ENCODE assay signal across 1 cellular context in the genomic region with DNA sequence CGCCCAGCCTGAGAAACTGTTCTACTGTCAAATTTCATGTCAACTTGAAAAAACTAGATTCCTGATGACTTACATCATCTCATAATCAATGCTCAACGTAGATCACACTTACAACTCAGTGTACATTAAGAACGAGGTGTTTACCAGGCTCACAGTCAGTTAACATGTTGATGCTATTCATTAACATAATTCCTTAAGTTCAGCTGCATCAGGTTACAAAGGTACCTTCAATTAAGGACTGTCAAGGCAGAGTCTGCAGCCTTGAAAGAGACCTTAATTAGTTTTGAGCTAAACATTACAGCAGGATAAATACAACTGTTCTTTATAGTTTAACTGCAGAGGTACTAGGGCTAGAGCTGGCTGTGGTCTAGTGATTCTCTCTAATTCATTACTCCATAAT.
TF ChIP-seq lines count a peak whose summit lies in the region.

No MANE protein-coding gene starts in this region.

TF ChIP-seq in GM12878, 131 proteins besides CTCF, POLR2A, EP300 and RAD21:
- TF ChIP-seq CEBPZ (IDR thresholded peaks at IDR 0.05; ENCODE audit: low read depth, low read length) = no peak
- TF ChIP-seq RB1 (IDR thresholded peaks at IDR 0.05; ENCODE audit: borderline replicate concordance) = 0 out of 2 replicates have a peak, but pooled peaks have one; percentile 19
